In genomic region chr7:101352920-101353308, GRCh38 we compare ENCODE assay signal across 22 cellular contexts. TPM values are rescaled to one million over a fixed set of nuclear protein-coding genes. Genes with fewer than 3 reads are reported as not detected.
DNase-seq lines count a peak whose midpoint lies in the region; ATAC-seq and TF ChIP-seq lines count a peak whose summit lies in the region.
"Had no signal": no experiment of that assay in that cellular context is flagged by ENCODE, and none has a peak within 500 bp of the region (broad histone marks: within the 10 kb centered on the region; RNA-seq: fewer than 3 reads in every experiment).

No MANE protein-coding gene starts in this region.

- TF ChIP-seq RAD21 in HCT116 (IDR thresholded peaks at IDR 0.05; ENCODE audit: low read depth): no peak

- H3K27me3 Mint-ChIP-seq in nephron (ENCODE audit: low read depth): peaks cover 8% of the 10 kb centered on the region

- BruUV-seq in HCT116 (replicated peaks; lab: Mats Ljungman, UMichigan): no TSS peak

- 0 out of 4 replicates have a peak overlapping the region, but pooled peaks of 1 of the 2 experiments have one; percentile 3 for H3K4me3 ChIP-seq in HCT116 (replicated peaks in 1 of 2; ENCODE audit: low read depth in 1 of 2, low read length in 2 of 2)
- no peak overlapping the region for H3K4me3 ChIP-seq in colonic mucosa
- H3K4me3 ChIP-seq in uterus: no peak overlapping the region
- H3K4me3 ChIP-seq: BLaER1 treated with 17β-estradiol and CSF1 and Interleukin-3, amounts not matched to agents 10 nM and 100 nM; GM23338; SJSA1 had no signal

- H3K36me3 ChIP-seq in HCT116 (ENCODE audit: control insufficient read depth in 1 of 2, insufficient read depth in 2 of 2, low read length in 2 of 2) (no peaks in the 10 kb centered on the region), colonic mucosa (no peaks in the 10 kb centered on the region), uterus (no peaks in the 10 kb centered on the region)
- H3K36me3 ChIP-seq: BLaER1 treated with 17β-estradiol and CSF1 and Interleukin-3, amounts not matched to agents 10 nM and 100 nM; SJSA1 had no signal

- RAD21 ChIA-PET in HCT116 (lab: Charles Lee; ENCODE audit: low non-redundant PET in 1 of 2, low total read pairs in 2 of 2, uncharacterized antibody in 2 of 2, unreplicated experiment in 2 of 2): interaction anchor here in 1 of 2 experiments (0.6 kb wide), 2 partner anchors 11 to 209 kb away, joined by 3 read pairs; no protein-coding TSS in a partner anchor

- CTCF ChIA-PET in HCT116 (lab: Charles Lee): no interaction called here

- no peaks in the 10 kb centered on the region for H3K9me2 ChIP-seq in HCT116 (ENCODE audit: insufficient read depth)

- DNase-seq in HCT116 (ENCODE audit: low read depth, low spot score) (no peak), colonic mucosa (no peak), cerebellar nuclear complex (lab: John Stamatoyannopoulos, UW) (no peak), uterus (no peak)
- DNase-seq: AML-193, COR-L47, H9, IMR-90, NCI-H1092, NCI-H1436, NCI-H187 treated with DMSO at 0.1 percent for 48 hours, NCI-H524, Right ventricle myocardium superior had no signal

- H3K4me1 Mint-ChIP-seq in nephron: peaks cover 20% of the 10 kb centered on the region
- H3K4me1 Mint-ChIP-seq: GM23338 had no signal

- no peak overlapping the region for H2AFZ ChIP-seq in HCT116 (ENCODE audit: low read depth, low read length, poor library complexity, severe bottlenecking)
- H2AFZ ChIP-seq: GM23338 had no signal

- H3K36me3 Mint-ChIP-seq in nephron (ENCODE audit: low read depth): peaks cover 5% of the 10 kb centered on the region
- H3K36me3 Mint-ChIP-seq: CD4-positive, alpha-beta memory T cell had no signal

- POLR2A ChIA-PET in HCT116 (lab: Charles Lee): no interaction called here

- H3K4me3 Mint-ChIP-seq in nephron: no peak overlapping the region
- H3K4me3 Mint-ChIP-seq: CD4-positive, alpha-beta memory T cell; GM23338; H9 had no signal

- peaks cover 4% of the 10 kb centered on the region for H3K9me3 Mint-ChIP-seq in nephron
- H3K9me3 Mint-ChIP-seq: CD4-positive, alpha-beta memory T cell had no signal

- H3K4me2 ChIP-seq in HCT116 (ENCODE audit: low read length): peak overlapping the region; percentile 41
- H3K4me2 ChIP-seq: GM23338, KMS-11 had no signal

- peaks cover 11 to 14% of the 10 kb centered on the region in 2 experiments for H3K4me1 ChIP-seq in HCT116 (ENCODE audit: control insufficient read depth in 1 of 2, insufficient read depth in 2 of 2, low read length in 2 of 2)
- no peaks in the 10 kb centered on the region for H3K4me1 ChIP-seq in colonic mucosa
- H3K4me1 ChIP-seq in uterus: no peaks in the 10 kb centered on the region
- H3K4me1 ChIP-seq: SJSA1 had no signal

- H3K27ac Mint-ChIP-seq in nephron: peak overlapping the region in 2 of 3 experiments; percentile 75
- H3K27ac Mint-ChIP-seq: GM23338, H9 had no signal

- no peaks in the 10 kb centered on the region for H3K79me2 ChIP-seq in HCT116 (ENCODE audit: insufficient read depth, low read length)

- H3K27ac ChIP-seq in 22Rv1: peak overlapping the region; percentile 52
- H3K27ac ChIP-seq in HCT116 (ENCODE audit: low read depth, low read length): no peak overlapping the region
- H3K27ac ChIP-seq in colonic mucosa: peak overlapping the region; percentile 12
- H3K27ac ChIP-seq in uterus: no peak overlapping the region
- H3K27ac ChIP-seq: KMS-11, SJSA1 had no signal

- no peak for TF ChIP-seq POLR2A in HCT116 (IDR thresholded peaks at IDR 0.05; ENCODE audit: borderline replicate concordance, extremely low read depth, insufficient read depth, insufficient read length)
- TF ChIP-seq POLR2A in uterus (IDR thresholded peaks at IDR 0.05): no peak

- TF ChIP-seq CTCF in 22Rv1 (IDR thresholded peaks at IDR 0.05): no peak
- no peak for TF ChIP-seq CTCF in HCT116 (IDR thresholded peaks at IDR 0.05 in 2 of 3, conservative IDR thresholded peaks at IDR 0.05 in 1 of 3; ENCODE audit: borderline replicate concordance in 1 of 3, insufficient read depth in 1 of 3, low read depth in 2 of 3, low read length in 2 of 3)
- TF ChIP-seq CTCF in colonic mucosa (IDR thresholded peaks at IDR 0.05): no peak
- no peak for TF ChIP-seq CTCF in nephron (IDR thresholded peaks at IDR 0.05; ENCODE audit: unreplicated experiment in 3 of 3)
- no peak for TF ChIP-seq CTCF in uterus (IDR thresholded peaks at IDR 0.05)

- H3K9ac ChIP-seq in HCT116 (ENCODE audit: low read length): no peak overlapping the region
- H3K9ac ChIP-seq in colonic mucosa (ENCODE audit: low read depth in 2 of 2, low read length in 2 of 2): no peak overlapping the region
- H3K9ac ChIP-seq: KMS-11 had no signal

- ATAC-seq in HCT116 (peak; percentile 28; the same call in 1 of the 2 replicates), HG03460 (IDR thresholded peaks at IDR 0.05; ENCODE audit: unreplicated experiment) (no peak)
- ATAC-seq: GM23338 had no signal

- intact Hi-C loops in HCT116 (cut with micrococcal nuclease): no loop called here
- intact Hi-C loops in colonic mucosa (cut with DNase I): no loop called here
- intact Hi-C loops in uterus (cut with DNase I; ENCODE audit: low total_unique reads): no loop called here

- H4K20me1 ChIP-seq in HCT116 (ENCODE audit: insufficient read depth): no peaks in the 10 kb centered on the region
- H4K20me1 ChIP-seq: BLaER1 treated with 17β-estradiol and CSF1 and Interleukin-3, amounts not matched to agents 10 nM and 100 nM had no signal

- H3K9me3 ChIP-seq in HCT116 (ENCODE audit: control insufficient read depth in 1 of 2, insufficient read depth in 1 of 2, low read depth in 1 of 2, low read length in 2 of 2): no peaks in the 10 kb centered on the region
- H3K9me3 ChIP-seq in colonic mucosa: no peaks in the 10 kb centered on the region
- no peaks in the 10 kb centered on the region for H3K9me3 ChIP-seq in uterus
- H3K9me3 ChIP-seq: BLaER1 treated with 17β-estradiol and CSF1 and Interleukin-3, amounts not matched to agents 10 nM and 100 nM; SJSA1 had no signal

- H3K27me3 ChIP-seq in HCT116 (ENCODE audit: insufficient read depth, low read length): no peaks in the 10 kb centered on the region
- H3K27me3 ChIP-seq in colonic mucosa: no peaks in the 10 kb centered on the region
- no peaks in the 10 kb centered on the region for H3K27me3 ChIP-seq in uterus
- H3K27me3 ChIP-seq: BLaER1 treated with 17β-estradiol and CSF1 and Interleukin-3, amounts not matched to agents 10 nM and 100 nM had no signal

TF ChIP-seq in HCT116, 20 proteins besides CTCF, POLR2A, EP300 and RAD21:
- no peak for TF ChIP-seq SRF (IDR thresholded peaks at IDR 0.05; ENCODE audit: low read depth)
- TF ChIP-seq EGR1 (IDR thresholded peaks at IDR 0.05; ENCODE audit: low read depth): no peak
- no peak for TF ChIP-seq POLR2AphosphoS5 (IDR thresholded peaks at IDR 0.05; ENCODE audit: low read depth, low read length)
- no peak for TF ChIP-seq TCF7L2 (IDR thresholded peaks at IDR 0.05; ENCODE audit: borderline replicate concordance, extremely low read depth, insufficient read depth, insufficient read length)
- TF ChIP-seq EZH2phosphoT487 (IDR thresholded peaks at IDR 0.05; ENCODE audit: borderline replicate concordance): no peak

RNA-seq across cellular contexts. Expression of gene COL26A1, which starts 9.8 kb away (rescaled TPM):
- total RNA-seq in HCT116 (2021; ENCODE audit: unreplicated experiment) (0.27 TPM), colonic mucosa (under 1 TPM in 1 of 2 donors, not detected in 1; 0.35 TPM), uterus (10 to 100 TPM in 1 of 4 donors, under 1 TPM in 1, not detected in 2; 0.30 to 11.8 TPM)
- 0.19 and 0.47 TPM in 2 replicates for polyA plus RNA-seq in HCT116 (2012)
- total RNA-seq: CD4-positive, alpha-beta memory T cell; IMR-90; PC-3; Right ventricle myocardium superior; SJSA1 had no signal
- polyA plus RNA-seq: CD4-positive, alpha-beta memory T cell; IMR-90 had no signal

RNA-seq across cellular contexts. Expression of gene IFT22, which starts 31.3 kb away (rescaled TPM):
- total RNA-seq in HCT116 (2021; ENCODE audit: unreplicated experiment) (27.2 TPM), colonic mucosa (10 to 100 TPM; 11.3 to 12.9 TPM), uterus (10 to 100 TPM in 3 of 4 donors, 1 to 10 TPM in 1; 7.1 to 43.5 (median 27.6) TPM)
- 24.6 and 28.7 TPM in 2 replicates for polyA plus RNA-seq in HCT116 (2012)

Comparison
In these comparisons a context has a peak if more than half of its experiments do, and no peak if none do; other contexts are left out.
1. H3K27ac ChIP-seq: peak in 22Rv1 (single experiment) and colonic mucosa (single experiment); none in HCT116 (single experiment) and uterus (0 of 2).